23 cellular contexts compared by ENCODE assay signal in the genomic region with DNA sequence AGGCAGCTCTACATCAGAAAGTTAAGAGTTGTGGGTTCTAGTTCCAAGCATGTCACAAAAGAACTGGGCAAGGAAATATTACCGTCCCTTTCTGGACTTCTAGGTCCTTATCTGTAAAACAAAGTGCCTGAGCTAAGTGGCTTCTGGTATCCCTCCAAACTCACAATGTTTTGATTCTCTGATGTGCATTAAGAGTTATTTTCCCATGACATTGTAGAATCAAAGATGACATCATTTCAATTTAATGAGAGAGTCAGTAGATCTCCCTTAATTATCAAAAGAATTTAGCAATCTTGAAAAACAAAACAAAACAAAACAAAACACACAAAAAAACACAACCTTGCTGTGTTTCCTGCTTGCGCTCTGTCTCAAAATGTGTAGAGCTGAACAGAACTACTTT.
"Had no signal": no experiment of that assay in that cellular context is flagged by ENCODE, and none has a peak within 500 bp of the region (broad histone marks: within the 10 kb centered on the region; RNA-seq: fewer than 3 reads in every experiment).

No MANE protein-coding gene starts in this region.

- H3K4me1 ChIP-seq: adrenal gland, breast epithelium had no signal

- H3K4me3 ChIP-seq: adrenal gland, breast epithelium had no signal

- H3K36me3 Mint-ChIP-seq: activated naive CD8-positive, alpha-beta T cell treated with anti-CD3 and anti-CD28 coated beads, Interleukin-2, amount 10 ng/mL, durations not matched to agents 7 days and 5 days had no signal

- H3K27ac ChIP-seq: adrenal gland had no signal

- H3K27me3 Mint-ChIP-seq: activated CD8-positive, alpha-beta T cell treated with anti-CD3 and anti-CD28 coated beads for 36 hours had no signal

- H3K4me3 Mint-ChIP-seq: activated CD8-positive, alpha-beta T cell treated with anti-CD3 and anti-CD28 coated beads for 36 hours; activated naive CD8-positive, alpha-beta T cell treated with anti-CD3 and anti-CD28 coated beads, Interleukin-2, amount 10 ng/mL, durations not matched to agents 7 days and 5 days; T-helper 2 cell treated with Interferon-gamma antibody and Interleukin-4, amounts not matched to agents 5 μg/mL and 100 μg/mL, for 36 hours had no signal

- DNase-seq: activated CD4-positive, alpha-beta T cell treated with anti-CD3 and anti-CD28 coated beads for 4 hours; activated CD8-positive, alpha-beta memory T cell treated with anti-CD3 and anti-CD28 coated beads, Interleukin-2, amount 50 U/mL, for 48 hours; activated CD8-positive, alpha-beta T cell treated with anti-CD3 and anti-CD28 coated beads for 36 hours; activated naive CD4-positive, alpha-beta T cell treated with anti-CD3 and anti-CD28 coated beads, Interleukin-2, amount 50 U/mL, for 16 hours; activated naive CD8-positive, alpha-beta T cell treated with anti-CD3 and anti-CD28 coated beads, Interleukin-2, amount 10 ng/mL, durations not matched to agents 7 days and 5 days; activated T-cell treated with anti-CD3 and anti-CD28 coated beads, Interleukin-2, amount 50 U/mL, for 1 hour; adrenal gland; anterior cingulate cortex; central memory CD4-positive, alpha-beta T cell; KBM-7; NCI-H1092; NCI-H1417; NCI-H1694; NCI-H2029; NCI-H2107; NCI-H345; NCI-H510A; NCI-H526 treated with DMSO at 0.1 percent for 48 hours; NCI-H82; SIG-M5 had no signal

- H3K9me3 ChIP-seq: adrenal gland, breast epithelium had no signal

- H3K9me3 Mint-ChIP-seq: activated CD8-positive, alpha-beta T cell treated with anti-CD3 and anti-CD28 coated beads for 36 hours; activated naive CD8-positive, alpha-beta T cell treated with anti-CD3 and anti-CD28 coated beads, Interleukin-2, amount 10 ng/mL, durations not matched to agents 7 days and 5 days; T-helper 2 cell treated with Interferon-gamma antibody and Interleukin-4, amounts not matched to agents 5 μg/mL and 100 μg/mL, for 36 hours had no signal

- ATAC-seq: activated CD4-positive, CD25-positive, alpha-beta regulatory T cell treated with anti-CD3 and anti-CD28 coated beads, Interleukin-2, amount 50 U/mL, for 24 hours; activated CD8-positive, alpha-beta T cell treated with anti-CD3 and anti-CD28 coated beads for 36 hours had no signal

- H3K27ac Mint-ChIP-seq: activated CD8-positive, alpha-beta T cell treated with anti-CD3 and anti-CD28 coated beads for 36 hours; activated naive CD8-positive, alpha-beta T cell treated with anti-CD3 and anti-CD28 coated beads, Interleukin-2, amount 10 ng/mL, durations not matched to agents 7 days and 5 days; T-helper 2 cell treated with Interferon-gamma antibody and Interleukin-4, amounts not matched to agents 5 μg/mL and 100 μg/mL, for 36 hours had no signal

- H3K27me3 ChIP-seq: adrenal gland, breast epithelium had no signal
